ENCODE assay signal across 22 cellular contexts in genomic region chr12:1505576-1505975, GRCh38.
"Had no signal": no experiment of that assay in that cellular context is flagged by ENCODE, and none has a peak within 500 bp of the region (broad histone marks: within the 10 kb centered on the region; RNA-seq: fewer than 3 reads in every experiment).

No MANE protein-coding gene starts in this region.

- H3K36me3 Mint-ChIP-seq: activated CD8-positive, alpha-beta memory T cell treated with anti-CD3 and anti-CD28 coated beads, Interleukin-2, amount 10 ng/mL, durations not matched to agents 7 days and 5 days; activated naive CD4-positive, alpha-beta T cell treated with anti-CD3 and anti-CD28 coated beads, Interleukin-2, amount 10 ng/mL, durations not matched to agents 7 days and 5 days; activated naive CD8-positive, alpha-beta T cell treated with anti-CD3 and anti-CD28 coated beads, Interleukin-2, amount 10 ng/mL, durations not matched to agents 7 days and 5 days had no signal

- ATAC-seq: activated CD8-positive, alpha-beta memory T cell treated with anti-CD3 and anti-CD28 coated beads, Interleukin-2, amount 10 ng/mL, durations not matched to agents 7 days and 5 days; activated T-cell treated with anti-CD3 and anti-CD28 coated beads, Interleukin-2, amount 50 U/mL, for 4 hours; PC-3 had no signal

- H3K9me3 Mint-ChIP-seq: activated naive CD4-positive, alpha-beta T cell treated with anti-CD3 and anti-CD28 coated beads, Interleukin-2, amount 10 ng/mL, durations not matched to agents 7 days and 5 days; activated naive CD8-positive, alpha-beta T cell treated with anti-CD3 and anti-CD28 coated beads, Interleukin-2, amount 10 ng/mL, durations not matched to agents 7 days and 5 days; activated T-cell treated with anti-CD3 and anti-CD28 coated beads, Interleukin-2, amount 50 U/mL, for 4 hours; T-helper 1 cell treated with Interleukin-12 subunit alpha and Interleukin-12 subunit beta and Interleukin-4 antibody, amounts not matched to agents 30 μg/mL and 1 μg/mL, for 36 hours had no signal

- H3K27ac Mint-ChIP-seq: activated CD8-positive, alpha-beta memory T cell treated with anti-CD3 and anti-CD28 coated beads, Interleukin-2, amount 10 ng/mL, durations not matched to agents 7 days and 5 days; activated CD8-positive, alpha-beta T cell treated with anti-CD3 and anti-CD28 coated beads, Interleukin-2, amount 10 ng/mL, durations not matched to agents 7 days and 5 days; activated naive CD4-positive, alpha-beta T cell treated with anti-CD3 and anti-CD28 coated beads, Interleukin-2, amount 10 ng/mL, durations not matched to agents 7 days and 5 days; activated naive CD8-positive, alpha-beta T cell treated with anti-CD3 and anti-CD28 coated beads, Interleukin-2, amount 10 ng/mL, durations not matched to agents 7 days and 5 days; T-helper 1 cell treated with Interleukin-12 subunit alpha and Interleukin-12 subunit beta and Interleukin-4 antibody, amounts not matched to agents 30 μg/mL and 1 μg/mL, for 36 hours had no signal

- H3K36me3 ChIP-seq: breast epithelium had no signal

- H3K27me3 ChIP-seq: breast epithelium, MG63 had no signal

- FAIRE-seq: RCC 7860 had no signal

- H3K9me3 ChIP-seq: breast epithelium, MG63 had no signal

- H3K27ac ChIP-seq: breast epithelium had no signal

- DNase-seq: activated CD4-positive, alpha-beta T cell treated with anti-CD3 and anti-CD28 coated beads for 48 hours; activated CD4-positive, alpha-beta T cell treated with anti-CD3 and anti-CD28 coated beads, Interleukin-2, amount 50 U/mL, for 4 hours; activated CD4-positive, CD25-positive, alpha-beta regulatory T cell treated with anti-CD3 and anti-CD28 coated beads, Interleukin-2, amount 50 U/mL, for 72 hours; activated CD8-positive, alpha-beta memory T cell treated with anti-CD3 and anti-CD28 coated beads, Interleukin-2, amount 10 ng/mL, durations not matched to agents 7 days and 5 days; activated CD8-positive, alpha-beta T cell treated with anti-CD3 and anti-CD28 coated beads, Interleukin-2, amount 10 ng/mL, durations not matched to agents 7 days and 5 days; activated gamma-delta T cell treated with Interleukin-2 at 50 U/mL for 16 hours; activated naive CD4-positive, alpha-beta T cell treated with anti-CD3 and anti-CD28 coated beads, Interleukin-2, amount 10 ng/mL, durations not matched to agents 7 days and 5 days; activated naive CD8-positive, alpha-beta T cell treated with anti-CD3 and anti-CD28 coated beads, Interleukin-2, amount 10 ng/mL, durations not matched to agents 7 days and 5 days; activated T-cell treated with anti-CD3 and anti-CD28 coated beads, Interleukin-2, amount 50 U/mL, for 4 hours; aorta; caudate nucleus; MG63; NCI-H1105; NCI-H1436; NCI-H1694 treated with DMSO at 0.1 percent for 48 hours; NCI-H2081; NCI-H510A treated with DMSO at 0.1 percent for 48 hours; PC-3; SHP77 treated with DMSO at 0.1 percent for 48 hours had no signal

- H3K4me3 Mint-ChIP-seq: activated CD8-positive, alpha-beta memory T cell treated with anti-CD3 and anti-CD28 coated beads, Interleukin-2, amount 10 ng/mL, durations not matched to agents 7 days and 5 days; activated CD8-positive, alpha-beta T cell treated with anti-CD3 and anti-CD28 coated beads, Interleukin-2, amount 10 ng/mL, durations not matched to agents 7 days and 5 days; activated naive CD4-positive, alpha-beta T cell treated with anti-CD3 and anti-CD28 coated beads, Interleukin-2, amount 10 ng/mL, durations not matched to agents 7 days and 5 days; activated T-cell treated with anti-CD3 and anti-CD28 coated beads, Interleukin-2, amount 50 U/mL, for 4 hours had no signal

- H3K4me3 ChIP-seq: breast epithelium, MG63 had no signal

- H3K4me1 ChIP-seq: breast epithelium had no signal
